Comparison of ENCODE assay signal across 12 cellular contexts in genomic region chr1:19425643-19426245, GRCh38. TPM values are rescaled to one million over a fixed set of nuclear protein-coding genes. Genes with fewer than 3 reads are reported as not detected.
DNase-seq lines count a peak whose midpoint lies in the region; ATAC-seq and TF ChIP-seq lines count a peak whose summit lies in the region.
"Had no signal": no experiment of that assay in that cellular context is flagged by ENCODE, and none has a peak within 500 bp of the region (broad histone marks: within the 10 kb centered on the region; RNA-seq: fewer than 3 reads in every experiment).

No MANE protein-coding gene starts in this region.

- POLR2A ChIA-PET in naive thymus-derived CD8-positive, alpha-beta T cell (lab: Charles Lee): no interaction called here

- no peaks in the 10 kb centered on the region for H3K9me3 Mint-ChIP-seq in activated naive CD4-positive, alpha-beta T cell treated with anti-CD3 and anti-CD28 coated beads, Interleukin-2, amount 50 U/mL, for 72 hours
- no peaks in the 10 kb centered on the region for H3K9me3 Mint-ChIP-seq in activated naive CD4-positive, alpha-beta T cell treated with anti-CD3 and anti-CD28 coated beads, Interleukin-2, amount 10 ng/mL, durations not matched to agents 7 days and 5 days
- H3K9me3 Mint-ChIP-seq in brain: no peaks in the 10 kb centered on the region
- no peaks in the 10 kb centered on the region for H3K9me3 Mint-ChIP-seq in naive thymus-derived CD8-positive, alpha-beta T cell

- no peak for TF ChIP-seq EP300 in upper lobe of left lung (IDR thresholded peaks at IDR 0.05)

- TF ChIP-seq POLR2A in upper lobe of left lung (IDR thresholded peaks at IDR 0.05): no peak

- H3K36me3 ChIP-seq in upper lobe of left lung: peaks cover 0 to 4% (median 0%) of the 10 kb centered on the region in 4 donors

- H3K27me3 ChIP-seq in upper lobe of left lung: no peaks in the 10 kb centered on the region

- H3K27me3 Mint-ChIP-seq in activated naive CD4-positive, alpha-beta T cell treated with anti-CD3 and anti-CD28 coated beads, Interleukin-2, amount 10 ng/mL, durations not matched to agents 7 days and 5 days: no peaks in the 10 kb centered on the region
- peaks cover 2% of the 10 kb centered on the region for H3K27me3 Mint-ChIP-seq in brain
- H3K27me3 Mint-ChIP-seq in naive thymus-derived CD8-positive, alpha-beta T cell: no peaks in the 10 kb centered on the region
- H3K27me3 Mint-ChIP-seq: progenitor cell of endocrine pancreas had no signal

- no peak for ATAC-seq in activated naive CD4-positive, alpha-beta T cell treated with anti-CD3 and anti-CD28 coated beads, Interleukin-2, amount 50 U/mL, for 72 hours
- ATAC-seq in naive thymus-derived CD8-positive, alpha-beta T cell: no peak
- ATAC-seq in upper lobe of left lung (ENCODE audit: low FRiP score in 2 of 2) (no peak), HG02840 (IDR thresholded peaks at IDR 0.05; ENCODE audit: low FRiP score, unreplicated experiment) (no peak)

- H3K36me3 Mint-ChIP-seq in activated naive CD4-positive, alpha-beta T cell treated with anti-CD3 and anti-CD28 coated beads, Interleukin-2, amount 50 U/mL, for 72 hours: peaks cover 0 to 14% of the 10 kb centered on the region in 2 donors
- peaks cover 26% of the 10 kb centered on the region for H3K36me3 Mint-ChIP-seq in activated naive CD4-positive, alpha-beta T cell treated with anti-CD3 and anti-CD28 coated beads, Interleukin-2, amount 10 ng/mL, durations not matched to agents 7 days and 5 days
- no peaks in the 10 kb centered on the region for H3K36me3 Mint-ChIP-seq in brain
- peaks cover 0 to 35% (median 0%) of the 10 kb centered on the region in 3 donors for H3K36me3 Mint-ChIP-seq in naive thymus-derived CD8-positive, alpha-beta T cell

- no peak overlapping the region for H3K4me3 ChIP-seq in upper lobe of left lung

- CTCF ChIA-PET in activated naive CD4-positive, alpha-beta T cell treated with anti-CD3 and anti-CD28 coated beads, Interleukin-2, amount 10 ng/mL, durations not matched to agents 7 days and 5 days (lab: Charles Lee): interaction anchor here (0.6 kb wide), 1 partner anchor 131 kb away, joined by 3 read pairs; no protein-coding TSS in a partner anchor

- H3K27ac ChIP-seq in upper lobe of left lung: peak overlapping the region; percentile 48 to 76 (median 67)

- no peak for DNase-seq in activated naive CD4-positive, alpha-beta T cell treated with anti-CD3 and anti-CD28 coated beads, Interleukin-2, amount 50 U/mL, for 72 hours (ENCODE audit: low spot score in 2 of 2)
- DNase-seq in activated naive CD4-positive, alpha-beta T cell treated with anti-CD3 and anti-CD28 coated beads, Interleukin-2, amount 10 ng/mL, durations not matched to agents 7 days and 5 days: no peak
- no peak for DNase-seq in naive thymus-derived CD8-positive, alpha-beta T cell
- DNase-seq in upper lobe of left lung (no peak), NCI-H446 treated with DMSO at 0.1 percent for 48 hours (lab: John Stamatoyannopoulos, UW) (no peak), NCI-H2029 (lab: John Stamatoyannopoulos, UW) (no peak)
- DNase-seq: central memory CD4-positive, alpha-beta T cell; hippocampal formation; SIG-M5 had no signal

- 68 to 80% methylated on average over 6 of the region's 6 CpGs for WGBS in upper lobe of left lung, 2 donors

- H3K4me1 ChIP-seq in upper lobe of left lung: peaks cover 75 to 93% (median 81%) of the 10 kb centered on the region in 4 donors

- H3K4me3 Mint-ChIP-seq in activated naive CD4-positive, alpha-beta T cell treated with anti-CD3 and anti-CD28 coated beads, Interleukin-2, amount 10 ng/mL, durations not matched to agents 7 days and 5 days: no peak overlapping the region
- no peak overlapping the region for H3K4me3 Mint-ChIP-seq in brain
- H3K4me3 Mint-ChIP-seq in naive thymus-derived CD8-positive, alpha-beta T cell: peak overlapping the region in 8 of 10 donors; percentile 39 to 70 (median 59)

- TF ChIP-seq CTCF in brain (conservative IDR thresholded peaks at IDR 0.05) (no peak), upper lobe of left lung (IDR thresholded peaks at IDR 0.05) (no peak)

- no peaks in the 10 kb centered on the region for H3K9me3 ChIP-seq in upper lobe of left lung

- peak overlapping the region; percentile 17 to 26 for H3K27ac Mint-ChIP-seq in activated naive CD4-positive, alpha-beta T cell treated with anti-CD3 and anti-CD28 coated beads, Interleukin-2, amount 50 U/mL, for 72 hours
- no peak overlapping the region for H3K27ac Mint-ChIP-seq in activated naive CD4-positive, alpha-beta T cell treated with anti-CD3 and anti-CD28 coated beads, Interleukin-2, amount 10 ng/mL, durations not matched to agents 7 days and 5 days
- H3K27ac Mint-ChIP-seq in brain: peak overlapping the region in 3 of 5 experiments; percentile 36 to 82 (median 72)
- peak overlapping the region; percentile 56 to 93 (median 85) for H3K27ac Mint-ChIP-seq in naive thymus-derived CD8-positive, alpha-beta T cell

- H3K4me1 Mint-ChIP-seq in activated naive CD4-positive, alpha-beta T cell treated with anti-CD3 and anti-CD28 coated beads, Interleukin-2, amount 10 ng/mL, durations not matched to agents 7 days and 5 days: peaks cover 41% of the 10 kb centered on the region
- peaks cover 96% of the 10 kb centered on the region for H3K4me1 Mint-ChIP-seq in brain
- peaks cover 61 to 98% (median 97%) of the 10 kb centered on the region in 4 donors for H3K4me1 Mint-ChIP-seq in naive thymus-derived CD8-positive, alpha-beta T cell

RNA-seq across cellular contexts. Expression of gene CAPZB, which starts 59.6 kb away (rescaled TPM):
- total RNA-seq in activated naive CD4-positive, alpha-beta T cell treated with anti-CD3 and anti-CD28 coated beads, Interleukin-2, amount 50 U/mL, for 72 hours: 100 to 1,000 TPM; 404 to 419 TPM
- polyA plus RNA-seq in brain (ENCODE audit: insufficient read depth, low read depth, low replicate concordance): 495 TPM
- 100 to 1,000 TPM; 268 to 289 TPM for total RNA-seq in naive thymus-derived CD8-positive, alpha-beta T cell
- 100 to 1,000 TPM; 475 to 592 (median 562) TPM for polyA plus RNA-seq in naive thymus-derived CD8-positive, alpha-beta T cell
- 100 to 1,000 TPM in 5 of 6 donors, 10 to 100 TPM in 1; 96.4 to 303 (median 144) TPM for total RNA-seq in upper lobe of left lung

Comparison
In these comparisons a context has a peak if more than half of its experiments do, and no peak if none do; other contexts are left out.
1. H3K4me3 Mint-ChIP-seq: peak in naive thymus-derived CD8-positive, alpha-beta T cell (8 of 10); none in activated naive CD4-positive, alpha-beta T cell treated with anti-CD3 and anti-CD28 coated beads, Interleukin-2, amount 10 ng/mL, durations not matched to agents 7 days and 5 days (single experiment) and brain (0 of 5).